In genomic region chr19:39403331-39404312, GRCh38 we compare ENCODE assay signal across 1 cellular context.
TF ChIP-seq lines count a peak whose summit lies in the region.

No MANE protein-coding gene starts in this region.

TF ChIP-seq in GM12878, 131 proteins besides CTCF, POLR2A, EP300 and RAD21 (continued from another document):
- TF ChIP-seq ZNF687 (IDR thresholded peaks at IDR 0.05) (0 out of 2 replicates have a peak, but pooled peaks have one; percentile 56), NKRF (conservative IDR thresholded peaks at IDR 0.05) (peak; percentile 63; the same call in 1 of the 2 replicates), CBX3 (IDR thresholded peaks at IDR 0.05; ENCODE audit: borderline replicate concordance, low read depth) (no peak), EZH2 (IDR thresholded peaks at IDR 0.05; ENCODE audit: borderline replicate concordance, control insufficient read depth, low read depth, low read length) (no peak), BCLAF1 (IDR thresholded peaks at IDR 0.05) (peak; percentile 82), POLR2AphosphoS5 (IDR thresholded peaks at IDR 0.05; ENCODE audit: low read length) (peak; percentile 60), DPF2 (IDR thresholded peaks at IDR 0.05) (0 out of 2 replicates have a peak, but pooled peaks have one; percentile 69)
